Comparison of ENCODE assay signal across 33 cellular contexts in genomic region chr1:229297746-229298145, GRCh38.
"Had no signal": no experiment of that assay in that cellular context is flagged by ENCODE, and none has a peak within 500 bp of the region (broad histone marks: within the 10 kb centered on the region; RNA-seq: fewer than 3 reads in every experiment).

No MANE protein-coding gene starts in this region.

- H3K4me3 Mint-ChIP-seq: naive thymus-derived CD8-positive, alpha-beta T cell; natural killer cell treated with Interleukin-12 subunit alpha and Interleukin-12 subunit beta and Interleukin-15 and Interleukin-18, amount 100 ng/mL, for 72 hours; nephron progenitor cell; neural crest cell; stimulated activated memory B cell treated with anti-CD40 and anti-IgM and Interleukin-4, amounts not matched to agents 10 μg/mL and 1 μg/mL and 100 μg/mL, for 72 hours; stimulated activated naive CD8-positive, alpha-beta T cell treated with anti-CD3 and anti-CD28 coated beads, Interleukin-15, amount 100 ng/mL, for 72 hours; type B pancreatic cell had no signal

- ATAC-seq: naive thymus-derived CD8-positive, alpha-beta T cell; natural killer cell treated with Interleukin-12 subunit alpha and Interleukin-12 subunit beta and Interleukin-15 and Interleukin-18, amount 100 ng/mL, for 72 hours; psoas muscle; right cardiac atrium; sciatic nerve; stimulated activated memory B cell treated with anti-CD40 and anti-IgM and Interleukin-4, amounts not matched to agents 10 μg/mL and 1 μg/mL and 100 μg/mL, for 72 hours; stimulated activated naive CD8-positive, alpha-beta T cell treated with anti-CD3 and anti-CD28 coated beads, Interleukin-15, amount 100 ng/mL, for 72 hours; stimulated activated naive CD8-positive, alpha-beta T cell treated with anti-CD3 and anti-CD28 coated beads, Interleukin-15, Interleukin-2, amounts not matched to agents 100 U/mL and 50 U/mL, for 24 hours; upper lobe of right lung had no signal

- H3K27me3 Mint-ChIP-seq: naive thymus-derived CD8-positive, alpha-beta T cell; natural killer cell treated with Interleukin-12 subunit alpha and Interleukin-12 subunit beta and Interleukin-15 and Interleukin-18, amount 100 ng/mL, for 72 hours; progenitor cell of endocrine pancreas; stimulated activated memory B cell treated with anti-CD40 and anti-IgM and Interleukin-4, amounts not matched to agents 10 μg/mL and 1 μg/mL and 100 μg/mL, for 72 hours; stimulated activated naive CD8-positive, alpha-beta T cell treated with anti-CD3 and anti-CD28 coated beads, Interleukin-15, amount 100 ng/mL, for 72 hours; type B pancreatic cell had no signal

- H3K4me2 ChIP-seq: smooth muscle cell had no signal

- H3K4me3 ChIP-seq: ovary, psoas muscle, skin epidermis, smooth muscle cell, spleen, suprapubic skin, testis, tibial artery, transverse colon, upper lobe of right lung, uterus had no signal

- H3K9me3 Mint-ChIP-seq: naive thymus-derived CD8-positive, alpha-beta T cell; natural killer cell treated with Interleukin-12 subunit alpha and Interleukin-12 subunit beta and Interleukin-15 and Interleukin-18, amount 100 ng/mL, for 72 hours; nephron progenitor cell; neural crest cell; stimulated activated memory B cell treated with anti-CD40 and anti-IgM and Interleukin-4, amounts not matched to agents 10 μg/mL and 1 μg/mL and 100 μg/mL, for 72 hours; stimulated activated naive CD8-positive, alpha-beta T cell treated with anti-CD3 and anti-CD28 coated beads, Interleukin-15, amount 100 ng/mL, for 72 hours; type B pancreatic cell had no signal

- H3K4me1 ChIP-seq: parathyroid adenoma, spleen, suprapubic skin, testis, transverse colon, upper lobe of right lung, uterus had no signal

- H3K36me3 ChIP-seq: ovary, uterus had no signal

- H2AFZ ChIP-seq: parathyroid adenoma had no signal

- H3K9me3 ChIP-seq: neutrophil, ovary, psoas muscle, spleen, suprapubic skin, testis, tibial artery, transverse colon, upper lobe of right lung, uterus had no signal

- H3K27me3 ChIP-seq: neutrophil, ovary, spleen, suprapubic skin, testis, tibial artery, transverse colon, upper lobe of right lung, uterus had no signal

- H3K4me1 Mint-ChIP-seq: nephron progenitor cell; stimulated activated naive CD8-positive, alpha-beta T cell treated with anti-CD3 and anti-CD28 coated beads, Interleukin-15, amount 100 ng/mL, for 72 hours had no signal

- H3K79me2 ChIP-seq: parathyroid adenoma had no signal

- DNase-seq: naive thymus-derived CD8-positive, alpha-beta T cell; nephron progenitor cell; nucleus accumbens; ovary; posterior cingulate gyrus; psoas muscle; right cardiac atrium; spleen; stimulated activated CD4-positive, alpha-beta T cell treated with anti-CD3 and anti-CD28 coated beads, Interleukin-12 subunit alpha, Interleukin-12 subunit beta, amount 100 ng/mL, for 4 hours; stimulated activated CD4-positive, alpha-beta T cell treated with anti-CD3 and anti-CD28 coated beads, Interleukin-1b, Interleukin-23, amount 100 ng/mL, for 48 hours; stimulated activated CD4-positive, alpha-beta T cell treated with anti-CD3 and anti-CD28 coated beads, Interleukin-4, amount 100 ng/mL, for 1 hour; stimulated activated CD4-positive, alpha-beta T cell treated with anti-CD3 and anti-CD28 coated beads, Interleukin-4, amount 100 ng/mL, for 4 hours; stimulated activated CD8-positive, alpha-beta memory T cell treated with anti-CD3 and anti-CD28 coated beads, Interleukin-4, amount 100 ng/mL, for 48 hours; stimulated activated naive CD4-positive, alpha-beta T cell; stimulated activated naive CD8-positive, alpha-beta T cell treated with anti-CD3 and anti-CD28 coated beads, Interleukin-15, amount 100 ng/mL, for 72 hours; stimulated activated naive CD8-positive, alpha-beta T cell treated with anti-CD3 and anti-CD28 coated beads, Interleukin-15, Interleukin-2, amounts not matched to agents 100 U/mL and 50 U/mL, for 24 hours; substantia nigra; testis; tibial artery; transverse colon; upper lobe of right lung; uterus had no signal

- H3K9ac ChIP-seq: parathyroid adenoma had no signal

- H3K27ac ChIP-seq: neutrophil, ovary, parathyroid adenoma, skin epidermis, spleen, suprapubic skin, testis, tibial artery, transverse colon, upper lobe of right lung, uterus had no signal

- H3K27ac Mint-ChIP-seq: naive thymus-derived CD8-positive, alpha-beta T cell; natural killer cell treated with Interleukin-12 subunit alpha and Interleukin-12 subunit beta and Interleukin-15 and Interleukin-18, amount 100 ng/mL, for 72 hours; nephron progenitor cell; stimulated activated memory B cell treated with anti-CD40 and anti-IgM and Interleukin-4, amounts not matched to agents 10 μg/mL and 1 μg/mL and 100 μg/mL, for 72 hours; stimulated activated naive CD8-positive, alpha-beta T cell treated with anti-CD3 and anti-CD28 coated beads, Interleukin-15, amount 100 ng/mL, for 72 hours had no signal
